Comparison of ENCODE assay signal across 1 cellular context in the genomic region with DNA sequence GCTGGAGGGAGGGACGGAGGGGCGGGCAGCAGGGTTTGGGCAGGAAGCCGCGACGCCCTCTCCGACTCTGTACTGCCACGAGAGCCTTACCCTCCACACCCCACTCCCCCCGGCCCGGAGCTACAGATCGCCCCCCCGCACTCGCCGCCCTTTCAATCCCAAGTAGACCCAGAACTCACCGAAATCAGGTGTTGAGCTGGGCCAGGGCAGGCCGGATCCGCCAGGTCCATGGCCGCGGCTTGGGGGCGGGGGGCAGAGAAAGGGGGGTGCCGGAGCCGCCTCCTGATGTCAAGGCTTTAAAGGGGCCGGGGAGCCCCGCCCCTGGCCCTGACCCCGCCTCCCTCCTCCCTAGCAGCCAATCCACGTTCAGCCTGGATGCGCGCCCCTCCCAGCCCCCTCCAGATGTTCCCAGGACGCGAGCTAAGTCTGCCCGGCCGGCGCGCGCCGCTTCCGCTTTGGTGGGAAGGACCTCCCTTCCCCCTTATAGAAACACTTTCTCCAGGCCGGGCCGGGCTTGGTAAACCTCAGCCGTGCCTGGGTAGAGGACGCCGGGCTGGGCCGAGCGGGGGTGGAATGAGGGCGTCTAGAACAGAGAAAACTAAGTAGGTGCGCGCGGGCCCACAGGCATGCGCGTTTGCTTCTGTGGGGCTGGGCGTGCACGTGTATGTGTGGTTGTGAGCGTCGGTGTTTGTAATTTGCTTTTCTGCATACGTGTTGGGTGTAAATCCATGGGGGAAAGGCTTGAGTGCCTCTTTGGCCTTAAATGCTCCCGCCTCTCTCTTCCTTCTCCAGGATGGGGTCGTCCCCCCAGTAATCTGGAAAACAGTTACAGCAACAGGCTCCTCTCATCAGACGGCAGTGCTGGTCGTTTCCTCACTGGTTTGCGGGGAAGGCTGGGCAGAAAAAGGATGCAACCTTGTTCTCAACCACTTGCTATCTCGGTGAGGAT.
TF ChIP-seq lines count a peak whose summit lies in the region.

A gene with protein sequence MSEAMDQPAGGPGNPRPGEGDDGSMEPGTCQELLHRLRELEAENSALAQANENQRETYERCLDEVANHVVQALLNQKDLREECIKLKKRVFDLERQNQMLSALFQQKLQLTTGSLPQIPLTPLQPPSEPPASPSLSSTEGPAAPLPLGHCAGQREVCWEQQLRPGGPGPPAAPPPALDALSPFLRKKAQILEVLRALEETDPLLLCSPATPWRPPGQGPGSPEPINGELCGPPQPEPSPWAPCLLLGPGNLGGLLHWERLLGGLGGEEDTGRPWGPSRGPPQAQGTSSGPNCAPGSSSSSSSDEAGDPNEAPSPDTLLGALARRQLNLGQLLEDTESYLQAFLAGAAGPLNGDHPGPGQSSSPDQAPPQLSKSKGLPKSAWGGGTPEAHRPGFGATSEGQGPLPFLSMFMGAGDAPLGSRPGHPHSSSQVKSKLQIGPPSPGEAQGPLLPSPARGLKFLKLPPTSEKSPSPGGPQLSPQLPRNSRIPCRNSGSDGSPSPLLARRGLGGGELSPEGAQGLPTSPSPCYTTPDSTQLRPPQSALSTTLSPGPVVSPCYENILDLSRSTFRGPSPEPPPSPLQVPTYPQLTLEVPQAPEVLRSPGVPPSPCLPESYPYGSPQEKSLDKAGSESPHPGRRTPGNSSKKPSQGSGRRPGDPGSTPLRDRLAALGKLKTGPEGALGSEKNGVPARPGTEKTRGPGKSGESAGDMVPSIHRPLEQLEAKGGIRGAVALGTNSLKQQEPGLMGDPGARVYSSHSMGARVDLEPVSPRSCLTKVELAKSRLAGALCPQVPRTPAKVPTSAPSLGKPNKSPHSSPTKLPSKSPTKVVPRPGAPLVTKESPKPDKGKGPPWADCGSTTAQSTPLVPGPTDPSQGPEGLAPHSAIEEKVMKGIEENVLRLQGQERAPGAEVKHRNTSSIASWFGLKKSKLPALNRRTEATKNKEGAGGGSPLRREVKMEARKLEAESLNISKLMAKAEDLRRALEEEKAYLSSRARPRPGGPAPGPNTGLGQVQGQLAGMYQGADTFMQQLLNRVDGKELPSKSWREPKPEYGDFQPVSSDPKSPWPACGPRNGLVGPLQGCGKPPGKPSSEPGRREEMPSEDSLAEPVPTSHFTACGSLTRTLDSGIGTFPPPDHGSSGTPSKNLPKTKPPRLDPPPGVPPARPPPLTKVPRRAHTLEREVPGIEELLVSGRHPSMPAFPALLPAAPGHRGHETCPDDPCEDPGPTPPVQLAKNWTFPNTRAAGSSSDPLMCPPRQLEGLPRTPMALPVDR (N-terminal part only) (minus strand): TSS at position 271 of the 949 bp plus-strand sequence. CDS start 24,369 bp downstream, outside the sequence.

TF ChIP-seq in endothelial cell of umbilical vein, 7 proteins besides CTCF, POLR2A, EP300 and RAD21:
- TF ChIP-seq EZH2 (IDR thresholded peaks at IDR 0.05; ENCODE audit: borderline replicate concordance, low read depth, low read length, severe bottlenecking) (no peak), JUN (IDR thresholded peaks at IDR 0.05; ENCODE audit: borderline replicate concordance, insufficient read depth, insufficient read length, low read depth) (no peak), POLR2AphosphoS5 (IDR thresholded peaks at IDR 0.05; ENCODE audit: insufficient read depth, low read depth, low read length) (peak; percentile 82), FOS (IDR thresholded peaks at IDR 0.05; ENCODE audit: borderline replicate concordance, insufficient read depth, low read length) (no peak)
- TF ChIP-seq, protein P1, sequence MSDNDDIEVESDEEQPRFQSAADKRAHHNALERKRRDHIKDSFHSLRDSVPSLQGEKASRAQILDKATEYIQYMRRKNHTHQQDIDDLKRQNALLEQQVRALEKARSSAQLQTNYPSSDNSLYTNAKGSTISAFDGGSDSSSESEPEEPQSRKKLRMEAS (IDR thresholded peaks at IDR 0.05; ENCODE audit: insufficient read depth, insufficient read length), result peak; percentile 18
